14 cellular contexts compared by ENCODE assay signal in the genomic region with DNA sequence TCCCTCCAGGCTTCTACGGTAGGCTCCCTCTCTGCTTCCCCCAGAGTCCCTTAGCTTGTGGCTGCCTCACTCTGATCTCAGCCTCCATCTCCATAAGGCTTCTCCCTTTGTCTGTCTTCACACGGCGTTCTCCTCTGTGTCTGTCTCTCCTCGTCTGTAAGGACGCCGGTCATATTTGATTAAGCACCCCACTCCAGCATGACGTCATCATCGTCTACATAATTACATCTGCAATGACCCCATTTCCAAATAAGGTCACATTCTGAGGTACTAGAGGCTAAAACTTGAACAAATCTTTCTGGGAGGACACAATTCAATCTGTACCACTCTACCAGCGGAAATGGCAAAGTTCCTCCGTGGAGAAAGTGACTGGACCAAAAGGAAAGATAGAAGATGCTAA. TPM values are rescaled to one million over a fixed set of nuclear protein-coding genes. Genes with fewer than 3 reads are reported as not detected.
A peak's percentile ranks its signal among the peaks of the same experiment; 100 is the strongest.
DNase-seq lines count a peak whose midpoint lies in the region; ATAC-seq and TF ChIP-seq lines count a peak whose summit lies in the region.
"Had no signal": no experiment of that assay in that cellular context is flagged by ENCODE, and none has a peak within 500 bp of the region (broad histone marks: within the 10 kb centered on the region; RNA-seq: fewer than 3 reads in every experiment).

No MANE protein-coding gene starts in this region.

- H4K20me1 ChIP-seq in GM23248 (ENCODE audit: insufficient read depth) (no peaks in the 10 kb centered on the region), Karpas-422 (ENCODE audit: insufficient read depth, low read depth, low read length) (no peaks in the 10 kb centered on the region), mammary epithelial cell (ENCODE audit: insufficient read depth, low read length) (no peaks in the 10 kb centered on the region)
- H4K20me1 ChIP-seq: BLaER1 treated with 17β-estradiol and CSF1 and Interleukin-3, amounts not matched to agents 10 nM and 100 nM had no signal

- H3K27ac Mint-ChIP-seq in nephron progenitor cell, result peak overlapping the region; percentile 42
- H3K27ac Mint-ChIP-seq: activated naive CD4-positive, alpha-beta T cell treated with anti-CD3 and anti-CD28 coated beads for 36 hours; T-helper 1 cell treated with Interleukin-12 subunit alpha and Interleukin-12 subunit beta and Interleukin-4 antibody, amounts not matched to agents 30 μg/mL and 1 μg/mL, for 36 hours had no signal

- 0 out of 2 replicates have a peak overlapping the region, but pooled peaks have one; percentile 73 for H3K27ac ChIP-seq in GM23248
- no peak overlapping the region for H3K27ac ChIP-seq in Karpas-422 (ENCODE audit: low read length)
- no peak overlapping the region for H3K27ac ChIP-seq in mammary epithelial cell (ENCODE audit: insufficient read depth, low read depth, low read length)
- H3K27ac ChIP-seq: BLaER1 treated with 17β-estradiol and CSF1 and Interleukin-3, amounts not matched to agents 10 nM and 100 nM; foreskin keratinocyte had no signal

- H3K27me3 ChIP-seq in GM23248 (replicated peaks; ENCODE audit: insufficient read depth) (no peaks in the 10 kb centered on the region), Karpas-422 (ENCODE audit: low read length) (no peaks in the 10 kb centered on the region), mammary epithelial cell (ENCODE audit: insufficient read depth, low read length) (no peaks in the 10 kb centered on the region)
- H3K27me3 ChIP-seq: BLaER1 treated with 17β-estradiol and CSF1 and Interleukin-3, amounts not matched to agents 10 nM and 100 nM; foreskin keratinocyte had no signal

- 94 to 96% methylated on average over 10 of the region's 10 CpGs for WGBS in GM23248 (ENCODE audit: low coverage in 1 of 2, low lambda C conversion rate in 2 of 2, missing lambda C conversion rate in 2 of 2), 2 experiments
- 96% methylated on average over 10 of the region's 10 CpGs for WGBS in mammary epithelial cell (ENCODE audit: low coverage, missing lambda C conversion rate)

- H3K4me3 Mint-ChIP-seq in nephron progenitor cell, result no peak overlapping the region

- H3K4me2 ChIP-seq in GM23248 (ENCODE audit: unreplicated experiment) (no peak overlapping the region), Karpas-422 (ENCODE audit: low read depth, low read length, poor library complexity, severe bottlenecking) (no peak overlapping the region), mammary epithelial cell (ENCODE audit: insufficient read depth, low read depth, low read length) (no peak overlapping the region)

- dilution Hi-C loops in mammary epithelial cell (cut with HindIII; ENCODE audit: low sequenced_read_pairs), result no loop called here

- CTCF ChIA-PET in mammary epithelial cell (lab: Charles Lee; ENCODE audit: low non-redundant PET), result interaction anchor here (0.5 to 1.5 kb wide), 5 partner anchors 31 to 257 kb away, joined by 3 to 6 read pairs (median 4); no protein-coding TSS in a partner anchor

- no peaks in the 10 kb centered on the region for H3K36me3 Mint-ChIP-seq in nephron progenitor cell (ENCODE audit: low read depth)

- peaks cover 14% of the 10 kb centered on the region; the same call in 1 of the 2 replicates for H3K79me2 ChIP-seq in GM23248 (ENCODE audit: insufficient read depth)
- no peaks in the 10 kb centered on the region for H3K79me2 ChIP-seq in Karpas-422 (ENCODE audit: low read length)
- no peaks in the 10 kb centered on the region for H3K79me2 ChIP-seq in mammary epithelial cell (ENCODE audit: insufficient read depth, low read length)

- peaks cover 14% of the 10 kb centered on the region for H3K9me3 Mint-ChIP-seq in nephron progenitor cell
- H3K9me3 Mint-ChIP-seq: activated naive CD4-positive, alpha-beta T cell treated with anti-CD3 and anti-CD28 coated beads for 36 hours; T-helper 1 cell treated with Interleukin-12 subunit alpha and Interleukin-12 subunit beta and Interleukin-4 antibody, amounts not matched to agents 30 μg/mL and 1 μg/mL, for 36 hours had no signal

- DNase-seq in GM23248 (no peak), Karpas-422 (peak; percentile 11), mammary epithelial cell (no peak), nephron progenitor cell (no peak), A172 (ENCODE audit: low spot score) (no peak), amniotic stem cell (lab: John Stamatoyannopoulos, UW) (no peak)
- DNase-seq: MM.1S; stimulated activated CD4-positive, alpha-beta T cell treated with anti-CD3 and anti-CD28 coated beads, Interleukin-1b, Interleukin-23, amount 100 ng/mL, for 48 hours had no signal

- no peaks in the 10 kb centered on the region for H3K9me3 ChIP-seq in GM23248 (ENCODE audit: low read depth)
- no peaks in the 10 kb centered on the region for H3K9me3 ChIP-seq in Karpas-422 (ENCODE audit: low read length)
- no peaks in the 10 kb centered on the region for H3K9me3 ChIP-seq in mammary epithelial cell (replicated peaks; ENCODE audit: insufficient read depth, low read length)
- H3K9me3 ChIP-seq: BLaER1 treated with 17β-estradiol and CSF1 and Interleukin-3, amounts not matched to agents 10 nM and 100 nM had no signal

- ATAC-seq in GM19455 (IDR thresholded peaks at IDR 0.05; ENCODE audit: unreplicated experiment) (no peak), HG02610 (IDR thresholded peaks at IDR 0.05; ENCODE audit: unreplicated experiment) (no peak)

- peak overlapping the region; percentile 77 for H3K9ac ChIP-seq in GM23248
- H3K9ac ChIP-seq in Karpas-422 (ENCODE audit: low read length), result no peak overlapping the region
- H3K9ac ChIP-seq in mammary epithelial cell (ENCODE audit: insufficient read depth, low read length), result no peak overlapping the region
- H3K9ac ChIP-seq: BLaER1 treated with 17β-estradiol and CSF1 and Interleukin-3, amounts not matched to agents 10 nM and 100 nM had no signal

- H2AFZ ChIP-seq in GM23248 (peak overlapping the region; percentile 85; the same call in 1 of the 2 replicates), Karpas-422 (ENCODE audit: low read length) (no peak overlapping the region), mammary epithelial cell (ENCODE audit: low read depth, low read length) (peak overlapping the region; percentile 88)

- TF ChIP-seq CTCF in mammary epithelial cell (conservative IDR thresholded peaks at IDR 0.05 in 1 of 2, IDR thresholded peaks at IDR 0.05 in 1 of 2; ENCODE audit: extremely low read depth in 1 of 2, insufficient read depth in 1 of 2, low read depth in 1 of 2, low read length in 2 of 2) (no peak), nephron progenitor cell (IDR thresholded peaks at IDR 0.05) (no peak)

- intact Hi-C loops in mammary epithelial cell (cut with micrococcal nuclease), result no loop called here

- peaks cover 56% of the 10 kb centered on the region for H3K4me1 Mint-ChIP-seq in nephron progenitor cell

- H3K4me1 ChIP-seq in GM23248 (ENCODE audit: insufficient read depth), result peaks cover 24% of the 10 kb centered on the region
- H3K4me1 ChIP-seq in Karpas-422 (ENCODE audit: low read length), result peaks cover 3% of the 10 kb centered on the region; the same call in 1 of the 2 replicates
- peaks cover 9% of the 10 kb centered on the region for H3K4me1 ChIP-seq in mammary epithelial cell (ENCODE audit: insufficient read depth, low read length)
- H3K4me1 ChIP-seq: foreskin keratinocyte had no signal

- no peaks in the 10 kb centered on the region for H3K9me2 ChIP-seq in GM23248 (ENCODE audit: insufficient read depth)
- no peaks in the 10 kb centered on the region for H3K9me2 ChIP-seq in Karpas-422 (replicated peaks; ENCODE audit: insufficient read depth, low read length)

- peaks cover 17% of the 10 kb centered on the region for H3K27me3 Mint-ChIP-seq in nephron progenitor cell (ENCODE audit: low read depth, poor library complexity)

- in situ Hi-C loops in GM23248 (cut with MboI) (no loop called here), mammary epithelial cell (cut with MboI; ENCODE audit: low sequenced_read_pairs in 2 of 2) (loop anchor here in 1 of 2 donors (25.0 kb wide), 1 partner anchor 140 kb away; a partner anchor contains a TSS)

- H3K4me3 ChIP-seq in GM23248 (no peak overlapping the region), Karpas-422 (ENCODE audit: low read length) (no peak overlapping the region), mammary epithelial cell (replicated peaks in 1 of 3; ENCODE audit: insufficient read depth in 1 of 3, low read depth in 2 of 3, low read length in 3 of 3) (no peak overlapping the region)
- H3K4me3 ChIP-seq: BLaER1 treated with 17β-estradiol and CSF1 and Interleukin-3, amounts not matched to agents 10 nM and 100 nM had no signal

- peaks cover 4% of the 10 kb centered on the region for H3F3A ChIP-seq in GM23248 (ENCODE audit: insufficient read depth)

- no TSS peak for BruUV-seq in mammary epithelial cell (replicated peaks; lab: Mats Ljungman, UMichigan)

- no peaks in the 10 kb centered on the region for H3K36me3 ChIP-seq in GM23248 (ENCODE audit: low read depth)
- no peaks in the 10 kb centered on the region for H3K36me3 ChIP-seq in Karpas-422 (ENCODE audit: insufficient read depth, low read length)
- no peaks in the 10 kb centered on the region for H3K36me3 ChIP-seq in mammary epithelial cell (ENCODE audit: insufficient read depth, low read length)
- H3K36me3 ChIP-seq: BLaER1 treated with 17β-estradiol and CSF1 and Interleukin-3, amounts not matched to agents 10 nM and 100 nM had no signal

RNA-seq across cellular contexts. Expression of a gene that starts 8.3 kb away (rescaled TPM):
- total RNA-seq in GM23248 (2014; rRNA removed; shearing (Covaris generic)), result 1,362 and 1,653 TPM in 2 replicates
- 344 and 350 TPM in 2 replicates for polyA plus RNA-seq in GM23248 (2016; fragmentation: Nextera tagmentation; extraction: Ambion mirVana)
- total RNA-seq in Karpas-422 (2014; rRNA removed; shearing (Covaris generic); ENCODE audit: low replicate concordance), result 0.07 TPM in 1 of 2 replicates, not detected in the other
- total RNA-seq in mammary epithelial cell, result 1 to 10 TPM in 1 of 2 donors, under 1 TPM in 1; 0.14 to 7.2 TPM
- polyA plus RNA-seq in mammary epithelial cell, result 0.16 TPM
- polyA minus RNA-seq in mammary epithelial cell, result 0.57 TPM
- 2.5 and 4.8 TPM in 2 replicates for total RNA-seq in A172 (2014; rRNA removed; shearing (Covaris generic))
- total RNA-seq: foreskin keratinocyte had no signal
- polyA plus RNA-seq: foreskin keratinocyte had no signal

Comparison
In these comparisons a context has a peak if more than half of its experiments do, and no peak if none do; other contexts are left out.
1. RNA of a gene that starts 8.3 kb away (total RNA-seq): 1,362 to 1,653 TPM in GM23248; 0.14 to 7.2 TPM in mammary epithelial cell, 2.5 to 4.8 TPM in A172 and 0.07 TPM in Karpas-422; every median in the first group is over 100 times any median in the second.